ENCODE assay signal across 8 cellular contexts in genomic region chr11:118907051-118907748, GRCh38. TPM values are rescaled to one million over a fixed set of nuclear protein-coding genes. Genes with fewer than 3 reads are reported as not detected.
DNase-seq lines count a peak whose midpoint lies in the region; ATAC-seq and TF ChIP-seq lines count a peak whose summit lies in the region.

No MANE protein-coding gene starts in this region.

- H3K27me3 ChIP-seq in DOHH2 (ENCODE audit: control insufficient read depth, low read length): no peaks in the 10 kb centered on the region

- H3K4me3 ChIP-seq in DOHH2 (ENCODE audit: low read length): no peak overlapping the region

- H3K9me3 Mint-ChIP-seq in HFFc6: no peaks in the 10 kb centered on the region

- peaks cover 52% of the 10 kb centered on the region for H3K4me1 ChIP-seq in DOHH2 (ENCODE audit: control insufficient read depth, low read length)

- H3K4me3 Mint-ChIP-seq in HFFc6: peak overlapping the region; percentile 73

- H3K4me1 Mint-ChIP-seq in HFFc6 (ENCODE audit: low read depth): peaks cover 57% of the 10 kb centered on the region

- H3K27me3 Mint-ChIP-seq in HFFc6 (ENCODE audit: insufficient read depth): no peaks in the 10 kb centered on the region; the same call in none of the 2 replicates

- no peaks in the 10 kb centered on the region for H4K20me1 ChIP-seq in DOHH2 (ENCODE audit: control insufficient read depth, insufficient read depth, low read depth, low read length)

- peak overlapping the region; percentile 87 for H3K27ac Mint-ChIP-seq in HFFc6

- ATAC-seq in left lobe of liver: peak; percentile 89
- ATAC-seq in GM21381 (IDR thresholded peaks at IDR 0.05; ENCODE audit: unreplicated experiment): no peak

- H3K9me3 ChIP-seq in DOHH2 (ENCODE audit: control insufficient read depth, insufficient read depth, low read length): no peaks in the 10 kb centered on the region

- H3K36me3 ChIP-seq in DOHH2 (ENCODE audit: control insufficient read depth, low read length): peaks cover 10% of the 10 kb centered on the region; the same call in 1 of the 2 replicates

- H3K36me3 Mint-ChIP-seq in HFFc6 (ENCODE audit: low read depth): peaks cover 11% of the 10 kb centered on the region; the same call in 1 of the 2 replicates

- DNase-seq in HFFc6 (peak; percentile 70), NCI-H2171 (lab: John Stamatoyannopoulos, UW) (peak; percentile 40), cerebellum (ENCODE audit: low spot score) (peak; percentile 90), left lobe of liver (ENCODE audit: low spot score) (peak; percentile 89)
- DNase-seq in activated CD4-positive, CD25-positive, alpha-beta regulatory T cell treated with anti-CD3 and anti-CD28 coated beads, Interleukin-2, amount 50 U/mL, for 72 hours: peak; percentile 88
- peak; percentile 92 for DNase-seq in stimulated activated CD4-positive, alpha-beta T cell treated with anti-CD3 and anti-CD28 coated beads, Interleukin-4, amount 100 ng/mL, for 24 hours

- H3F3A ChIP-seq in DOHH2 (ENCODE audit: control insufficient read depth, insufficient read depth): peaks cover 9% of the 10 kb centered on the region; the same call in 1 of the 2 replicates

- H3K4me2 ChIP-seq in DOHH2 (ENCODE audit: low read length): peak overlapping the region; percentile 34

- H3K9me2 ChIP-seq in DOHH2 (replicated peaks; ENCODE audit: control insufficient read depth, low read length): no peaks in the 10 kb centered on the region

- H3K79me2 ChIP-seq in DOHH2 (ENCODE audit: control insufficient read depth, low read length): peaks cover 15% of the 10 kb centered on the region

- H3K27ac ChIP-seq in DOHH2 (ENCODE audit: low read depth, low read length): no peak overlapping the region

- TF ChIP-seq CTCF in DOHH2 (IDR thresholded peaks at IDR 0.05; ENCODE audit: low read depth, low read length, poor library complexity, severe bottlenecking) (peak; percentile 87), HFFc6 (IDR thresholded peaks at IDR 0.05) (peak; percentile 97)

RNA-seq across cellular contexts. Expression of gene BCL9L, which starts 18.5 kb away (rescaled TPM):
- total RNA-seq in HFFc6 (2021; fragmentation: NEBNext Ultra II Directional; extraction: Animal tissue kit (Norgen Biotek cat#: 25700)): 100 to 1,000 TPM; 120 to 135 (median 127) TPM
- total RNA-seq in cerebellum: 7.9 TPM
- 24.7 TPM for total RNA-seq in left lobe of liver

RNA-seq across cellular contexts. Expression of gene CXCR5, which starts 23.5 kb away (rescaled TPM):
- under 1 TPM in 1 of 6 experiments, not detected in 5; 0.06 TPM for total RNA-seq in HFFc6 (2021; fragmentation: NEBNext Ultra II Directional; extraction: Animal tissue kit (Norgen Biotek cat#: 25700))
- not detected for total RNA-seq in cerebellum
- 0.08 TPM for total RNA-seq in left lobe of liver

RNA-seq across cellular contexts. Expression of gene UPK2, which starts 48.9 kb away (rescaled TPM):
- under 1 TPM in 4 of 6 experiments, not detected in 2; 0.19 to 0.83 (median 0.29) TPM for total RNA-seq in HFFc6 (2021; fragmentation: NEBNext Ultra II Directional; extraction: Animal tissue kit (Norgen Biotek cat#: 25700))
- not detected for total RNA-seq in cerebellum
- not detected for total RNA-seq in left lobe of liver

Comparison
In these comparisons a context has a peak if more than half of its experiments do, and no peak if none do; other contexts are left out.
1. DNase-seq: peak in every context shown above with its lines; median percentile 92 in stimulated activated CD4-positive, alpha-beta T cell treated with anti-CD3 and anti-CD28 coated beads, Interleukin-4, amount 100 ng/mL, for 24 hours; 90 in cerebellum; 89 in left lobe of liver; 88 in activated CD4-positive, CD25-positive, alpha-beta regulatory T cell treated with anti-CD3 and anti-CD28 coated beads, Interleukin-2, amount 50 U/mL, for 72 hours; 70 in HFFc6; 40 in NCI-H2171.